In the genomic region with DNA sequence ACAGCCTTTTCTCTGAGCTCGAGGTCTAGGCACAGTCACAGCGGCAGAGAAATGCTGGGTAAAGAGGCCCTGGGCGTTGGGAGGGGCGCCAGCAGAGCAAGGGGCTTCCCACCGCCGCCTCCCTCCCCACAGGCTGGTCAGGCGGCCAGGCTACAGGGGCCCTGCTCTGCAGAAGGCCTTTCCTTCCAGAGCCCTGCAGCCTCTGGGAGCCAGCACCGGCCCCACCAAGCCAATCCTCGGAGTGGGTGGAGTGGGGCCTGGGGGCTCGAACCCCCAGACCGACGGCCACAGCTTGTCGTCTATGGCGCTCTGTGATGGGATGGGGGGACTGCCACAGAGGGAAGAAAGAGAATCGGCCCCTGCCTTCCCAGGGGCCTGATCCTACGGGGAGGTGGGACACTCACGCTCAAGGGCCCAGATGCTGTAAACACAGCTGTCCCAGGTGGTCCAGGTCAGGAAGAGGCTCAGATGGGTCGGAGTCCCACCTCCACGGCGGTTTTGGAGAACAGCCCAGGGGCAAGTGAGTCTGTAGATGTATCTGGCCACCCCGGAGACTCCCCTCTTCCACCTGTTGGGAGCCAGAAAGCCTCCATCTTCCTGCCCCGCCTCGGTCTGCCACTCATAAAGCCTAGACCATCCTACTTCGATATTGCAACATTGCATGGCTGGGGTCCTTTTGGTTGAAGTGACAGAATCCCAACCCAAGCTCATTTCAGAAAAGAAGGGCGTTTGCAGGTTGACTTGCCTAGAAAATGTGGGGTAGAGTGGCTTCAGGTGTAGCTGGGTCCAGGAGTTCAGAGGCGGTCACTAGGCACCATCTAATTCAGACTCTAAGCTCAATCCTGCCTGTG, we compare ENCODE assay signal across 21 cellular contexts.
DNase-seq lines count a peak whose midpoint lies in the region; ATAC-seq and TF ChIP-seq lines count a peak whose summit lies in the region.
"Had no signal": no experiment of that assay in that cellular context is flagged by ENCODE, and none has a peak within 500 bp of the region (broad histone marks: within the 10 kb centered on the region; RNA-seq: fewer than 3 reads in every experiment).

No MANE protein-coding gene starts in this region.

- H3K27ac ChIP-seq in cingulate gyrus (ENCODE audit: low read depth, low read length) (peak overlapping the region; percentile 60), temporal lobe (ENCODE audit: low read depth, low read length) (peak overlapping the region; percentile 44)
- H3K27ac ChIP-seq: psoas muscle, SK-N-MC had no signal

- H3K36me3 Mint-ChIP-seq in nephron (ENCODE audit: low read depth): no peaks in the 10 kb centered on the region

- DNase-seq in left ventricle myocardium superior (peak; percentile 16), left cardiac atrium (no peak), NCI-H1436 treated with DMSO at 0.1 percent for 48 hours (lab: John Stamatoyannopoulos, UW) (no peak)
- no peak for DNase-seq in activated CD4-positive, CD25-positive, alpha-beta regulatory T cell (lab: John Stamatoyannopoulos, UW)
- DNase-seq: activated CD4-positive, alpha-beta T cell treated with anti-CD3 and anti-CD28 coated beads, Interleukin-2, amount 50 U/mL, for 4 hours; activated CD8-positive, alpha-beta memory T cell treated with anti-CD3 and anti-CD28 coated beads, Interleukin-2, amount 50 U/mL, for 4 hours; activated naive CD4-positive, alpha-beta T cell treated with anti-CD3 and anti-CD28 coated beads, Interleukin-2, amount 50 U/mL, for 16 hours; amniotic stem cell; BE2C; central memory CD4-positive, alpha-beta T cell; H7; NCI-H446; RPMI8226; stimulated activated naive CD8-positive, alpha-beta T cell treated with anti-CD3 and anti-CD28 coated beads, Interleukin-15, amount 100 ng/mL, for 72 hours had no signal

- intact Hi-C loops in left ventricle myocardium superior (cut with micrococcal nuclease): no loop called here
- intact Hi-C loops in left cardiac atrium (cut with DNase I): no loop called here

- no peak for TF ChIP-seq CTCF in nephron (IDR thresholded peaks at IDR 0.05; ENCODE audit: unreplicated experiment in 3 of 3)

- peaks cover 54% of the 10 kb centered on the region for H3K4me1 Mint-ChIP-seq in nephron

- ATAC-seq in left ventricle myocardium superior (no peak), left cardiac atrium (no peak), HG03045 (IDR thresholded peaks at IDR 0.05; ENCODE audit: unreplicated experiment) (no peak)
- ATAC-seq: stimulated activated naive CD8-positive, alpha-beta T cell treated with anti-CD3 and anti-CD28 coated beads, Interleukin-15, amount 100 ng/mL, for 72 hours had no signal

- peaks cover 3% of the 10 kb centered on the region for H3K9me3 Mint-ChIP-seq in nephron

- H3K4me3 Mint-ChIP-seq in nephron: no peak overlapping the region
- H3K4me3 Mint-ChIP-seq: activated T-helper 1 cell treated with anti-CD3 and anti-CD28 coated beads, Interleukin-12 subunit alpha, Interleukin-12 subunit beta, Interleukin-2, Interleukin-4 antibody, amounts not matched to agents 30 ng/mL and 10 ng/mL and 1 ng/mL, durations not matched to agents 14 hours and 24 hours and 36 hours; stimulated activated naive CD8-positive, alpha-beta T cell treated with anti-CD3 and anti-CD28 coated beads, Interleukin-15, amount 100 ng/mL, for 72 hours had no signal

- peak overlapping the region; percentile 72 to 95 (median 77) for H3K27ac Mint-ChIP-seq in nephron
- H3K27ac Mint-ChIP-seq: activated T-helper 1 cell treated with anti-CD3 and anti-CD28 coated beads, Interleukin-12 subunit alpha, Interleukin-12 subunit beta, Interleukin-2, Interleukin-4 antibody, amounts not matched to agents 30 ng/mL and 10 ng/mL and 1 ng/mL, durations not matched to agents 14 hours and 24 hours and 36 hours; stimulated activated naive CD8-positive, alpha-beta T cell treated with anti-CD3 and anti-CD28 coated beads, Interleukin-15, amount 100 ng/mL, for 72 hours had no signal

- H3K27me3 Mint-ChIP-seq in nephron (ENCODE audit: low read depth): peaks cover 21% of the 10 kb centered on the region
- H3K27me3 Mint-ChIP-seq: stimulated activated naive CD8-positive, alpha-beta T cell treated with anti-CD3 and anti-CD28 coated beads, Interleukin-15, amount 100 ng/mL, for 72 hours had no signal
